In the genomic region with DNA sequence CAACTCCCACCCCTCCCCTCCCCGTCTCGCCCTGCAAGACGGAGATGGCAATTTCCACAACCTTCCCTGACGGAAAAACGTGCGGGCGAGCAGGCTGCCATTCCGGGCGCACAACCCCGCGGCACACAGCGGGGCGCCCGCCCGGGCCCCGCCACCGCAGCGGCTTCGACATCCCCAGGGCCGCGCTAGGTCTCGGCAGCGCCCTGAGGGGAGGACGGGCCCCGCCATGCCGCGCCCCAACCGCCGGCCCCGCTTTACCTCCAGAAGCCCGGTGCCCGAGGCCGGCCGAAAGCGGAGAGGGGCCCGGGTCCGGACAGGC, we compare ENCODE assay signal across 8 cellular contexts. TPM values are rescaled to one million over a fixed set of nuclear protein-coding genes. Genes with fewer than 3 reads are reported as not detected.
DNase-seq lines count a peak whose midpoint lies in the region; ATAC-seq, FAIRE-seq and TF ChIP-seq lines count a peak whose summit lies in the region.

No MANE protein-coding gene starts in this region.

- H3K9me3 Mint-ChIP-seq in chondrocyte (ENCODE audit: low read depth) = peaks cover 9% of the 10 kb centered on the region

- H3K4me1 ChIP-seq in A549 (peaks cover 5% of the 10 kb centered on the region; the same call in 1 of the 3 replicates), HUES48 (ENCODE audit: control insufficient read depth, insufficient read depth, low read length) (peaks cover 19% of the 10 kb centered on the region), mesenchymal stem cell (ENCODE audit: control insufficient read depth, insufficient read depth, low read depth, low read length) (peaks cover 11% of the 10 kb centered on the region), urinary bladder (ENCODE audit: insufficient read depth) (no peaks in the 10 kb centered on the region)

- CTCF ChIA-PET in A549 (lab: Yijun Ruan, JAX) = interaction anchor here (2.2 to 20.0 kb wide), 3 partner anchors 11 to 48 kb away, joined by 7 to 301 read pairs (median 27); no protein-coding TSS in a partner anchor

- TF ChIP-seq RAD21 in A549 (conservative IDR thresholded peaks at IDR 0.05 in 1 of 2, IDR thresholded peaks at IDR 0.05 in 1 of 2) = no peak

- POLR2A ChIA-PET in A549 (lab: Yijun Ruan, JAX) = interaction anchor here (0.6 to 1.1 kb wide), 2 partner anchors 10 to 153 kb away, joined by 3 to 4 read pairs; no protein-coding TSS in a partner anchor

- peak overlapping the region; percentile 34 to 73 for H3K4ac ChIP-seq in mesenchymal stem cell (ENCODE audit: low read depth in 1 of 2, low read length in 2 of 2)

- no peak overlapping the region for H2AK5ac ChIP-seq in mesenchymal stem cell (ENCODE audit: low read length, severe bottlenecking)

- H3K27ac Mint-ChIP-seq in chondrocyte (ENCODE audit: unreplicated experiment) = no peak overlapping the region

- ATAC-seq in A549 = peak; percentile 8 to 66; a peak in 4 of 6 replicates
- peak; percentile 24 for ATAC-seq in GM19035 (IDR thresholded peaks at IDR 0.05; ENCODE audit: unreplicated experiment)

- no peak for FAIRE-seq in A549 (lab: Jason Lieb, UNC)

- peak overlapping the region; percentile 51 for H3K4me3 ChIP-seq in A549
- peak overlapping the region; percentile 72 for H3K4me3 ChIP-seq in HUES48 (ENCODE audit: low read depth, low read length)
- H3K4me3 ChIP-seq in mesenchymal stem cell (ENCODE audit: insufficient read depth in 1 of 2, low read depth in 1 of 2, low read length in 2 of 2) = peak overlapping the region; percentile 78 to 85
- H3K4me3 ChIP-seq in urinary bladder (ENCODE audit: low read depth, low read length) = peak overlapping the region; percentile 82

- peak overlapping the region; percentile 40 for H2BK15ac ChIP-seq in mesenchymal stem cell (ENCODE audit: low read depth, poor library complexity, severe bottlenecking)

- peak overlapping the region; percentile 47 to 74 for H3K18ac ChIP-seq in mesenchymal stem cell (ENCODE audit: low read depth in 1 of 2, low read length in 2 of 2)

- H4K91ac ChIP-seq in mesenchymal stem cell (ENCODE audit: low read length) = peak overlapping the region; percentile 67

- no peak overlapping the region for H2BK5ac ChIP-seq in mesenchymal stem cell (ENCODE audit: low read depth, low read length, poor library complexity, severe bottlenecking)

- peaks cover 13% of the 10 kb centered on the region for H3K27me3 ChIP-seq in HUES48 (ENCODE audit: control insufficient read depth, insufficient read depth, low read length)
- H3K27me3 ChIP-seq in mesenchymal stem cell (ENCODE audit: control insufficient read depth in 1 of 2, insufficient read depth in 1 of 2, low read length in 2 of 2) = peaks cover 0 to 3% of the 10 kb centered on the region in 2 experiments

- no peak overlapping the region for H3K14ac ChIP-seq in mesenchymal stem cell (ENCODE audit: low read length in 2 of 2)

- H3K4me3 Mint-ChIP-seq in chondrocyte (ENCODE audit: unreplicated experiment) = peak overlapping the region; percentile 79

- peak overlapping the region; percentile 89 for H4K8ac ChIP-seq in mesenchymal stem cell (ENCODE audit: low read length)

- TF ChIP-seq EP300 in A549 (IDR thresholded peaks at IDR 0.05) = no peak

- peak overlapping the region; percentile 85 for H2BK120ac ChIP-seq in mesenchymal stem cell (ENCODE audit: low read depth, low read length)

- H2BK12ac ChIP-seq in mesenchymal stem cell (ENCODE audit: low read length in 2 of 2) = no peak overlapping the region

- H3K23ac ChIP-seq in mesenchymal stem cell (ENCODE audit: low read length in 2 of 2) = no peak overlapping the region

- H3K36me3 ChIP-seq in HUES48 (ENCODE audit: control insufficient read depth, insufficient read depth, low read length) (peaks cover 8% of the 10 kb centered on the region), mesenchymal stem cell (ENCODE audit: control insufficient read depth in 1 of 2, insufficient read depth in 2 of 2, low read depth in 1 of 2, low read length in 2 of 2) (peaks cover 2 to 19% of the 10 kb centered on the region in 2 experiments), urinary bladder (ENCODE audit: insufficient read depth) (no peaks in the 10 kb centered on the region)

- H3K9me3 ChIP-seq in A549 (peaks cover 17% of the 10 kb centered on the region), HUES48 (ENCODE audit: control insufficient read depth, insufficient read depth, low read length) (peaks cover 7% of the 10 kb centered on the region), mesenchymal stem cell (ENCODE audit: control insufficient read depth, low read length) (no peaks in the 10 kb centered on the region)

- H3K4me2 ChIP-seq in A549 (peak overlapping the region; percentile 89), mesenchymal stem cell (ENCODE audit: low read length, poor library complexity, severe bottlenecking) (peak overlapping the region; percentile 55)

- DNase-seq in A549 (ENCODE audit: low read depth in 1 of 2, low spot score in 1 of 2) (no peak), chondrocyte (ENCODE audit: low spot score) (no peak), mesenchymal stem cell (no peak), NCI-H524 treated with DMSO at 0.1 percent for 48 hours (lab: John Stamatoyannopoulos, UW) (no peak), medulla oblongata (ENCODE audit: extremely low spot score) (no peak)

- H3K9ac ChIP-seq in HUES48 (ENCODE audit: low read depth, low read length) = peak overlapping the region; percentile 66
- peak overlapping the region; percentile 88 for H3K9ac ChIP-seq in mesenchymal stem cell (ENCODE audit: low read length)

- H2AFZ ChIP-seq in mesenchymal stem cell (ENCODE audit: low read depth, low read length) = no peak overlapping the region

- TF ChIP-seq CTCF in A549 (IDR thresholded peaks at IDR 0.05) (no peak), chondrocyte (IDR thresholded peaks at IDR 0.05) (no peak)

- H3K27me3 Mint-ChIP-seq in chondrocyte (ENCODE audit: low read depth) = no peaks in the 10 kb centered on the region

- peaks cover 25% of the 10 kb centered on the region for H3K4me1 Mint-ChIP-seq in chondrocyte (ENCODE audit: low read depth)

- H3K27ac ChIP-seq in A549 (peak overlapping the region; percentile 48 to 91), HUES48 (ENCODE audit: low read depth, low read length) (peak overlapping the region; percentile 96), mesenchymal stem cell (ENCODE audit: low read length, poor library complexity, severe bottlenecking) (no peak overlapping the region), urinary bladder (ENCODE audit: low read depth) (no peak overlapping the region)

- H3K79me1 ChIP-seq in mesenchymal stem cell (replicated peaks; ENCODE audit: low read length, poor library complexity, severe bottlenecking) = peaks cover 24% of the 10 kb centered on the region

- 39% methylated on average over 11 of the region's 37 CpGs for WGBS in A549 (ENCODE audit: missing lambda C conversion rate)
- WGBS in mesenchymal stem cell = under 1% methylated on average over 24 of the region's 37 CpGs
- 1% methylated on average over 37 of the region's 37 CpGs for WGBS in urinary bladder

- TF ChIP-seq POLR2A in A549 (IDR thresholded peaks at IDR 0.05; ENCODE audit: low read length) = no peak

- peaks cover 2% of the 10 kb centered on the region for H3K36me3 Mint-ChIP-seq in chondrocyte (ENCODE audit: low read depth)

TF ChIP-seq in A549, 52 proteins besides CTCF, POLR2A, EP300 and RAD21:
- TF ChIP-seq RCOR1 (IDR thresholded peaks at IDR 0.05; ENCODE audit: low read depth, low read length) (no peak), NR3C1 (IDR thresholded peaks at IDR 0.05) (no peak), KDM5A (IDR thresholded peaks at IDR 0.05) (no peak)

RNA-seq across cellular contexts. Expression of gene CDIP1, which starts 0.5 kb away (rescaled TPM):
- polyA plus RNA-seq in A549 (2011; rRNA removed) = 3.7 and 4.4 TPM in 2 replicates
- polyA plus RNA-seq in A549 (2012; cell fraction: cytosol; rRNA removed) = 5.0 and 6.2 TPM in 2 replicates
- 5.3 TPM in 2 replicates for polyA plus RNA-seq in A549 (2012; cell fraction: nucleus; rRNA removed)
- polyA plus RNA-seq in A549 (2017; fragmentation: RNase III; extraction: RNeasy Plus Mini Kit Qiagen cat#74134 plus additional on column Dnase treatment) = 7.8 to 8.4 TPM (median 8.3 TPM) in 3 replicates
- 2.6 and 3.7 TPM in 2 replicates for polyA minus RNA-seq in A549 (2011; rRNA and poly(A)+ RNA removed)
- total RNA-seq in chondrocyte = 23.9 to 36.8 TPM (median 36.4 TPM) in 3 replicates
- polyA plus RNA-seq in mesenchymal stem cell (2013, experiment 1 of 2) = 27.5 TPM
- polyA plus RNA-seq in mesenchymal stem cell (2013, experiment 2 of 2) = 28.7 TPM
- 6.2 TPM for total RNA-seq in urinary bladder
- 28.7 TPM for polyA plus RNA-seq in urinary bladder

RNA-seq across cellular contexts. Expression of gene C16orf96, which starts 18.1 kb away (rescaled TPM):
- polyA plus RNA-seq in A549 (2011; rRNA removed) (0.03 TPM in 1 of 2 replicates, not detected in the other), A549 (2017; fragmentation: RNase III; extraction: RNeasy Plus Mini Kit Qiagen cat#74134 plus additional on column Dnase treatment) (0.01 to 0.03 TPM in 2 of 3 replicates, not detected in the other), urinary bladder (0.04 TPM)
- 0.01 TPM in 2 replicates for polyA plus RNA-seq in A549 (2012; cell fraction: cytosol; rRNA removed)
- 0.02 and 0.04 TPM in 2 replicates for polyA plus RNA-seq in A549 (2012; cell fraction: nucleus; rRNA removed)
- not detected in 2 replicates for polyA minus RNA-seq in A549 (2011; rRNA and poly(A)+ RNA removed)
- total RNA-seq in chondrocyte (0.12 to 0.23 TPM in 2 of 3 replicates, not detected in the other), urinary bladder (0.11 TPM)
- 0.01 TPM for polyA plus RNA-seq in mesenchymal stem cell (2013, experiment 1 of 2)
- polyA plus RNA-seq in mesenchymal stem cell (2013, experiment 2 of 2) = not detected

Comparison
In these comparisons a context has a peak if more than half of its experiments do, and no peak if none do; other contexts are left out.
1. H3K27ac ChIP-seq: peak in A549 (2 of 2) and HUES48 (single experiment); none in mesenchymal stem cell (single experiment) and urinary bladder (single experiment).
2. Peak in every context shown above with its lines, with median percentiles within 50 percentile points of each other: H3K4me3 ChIP-seq.